In genomic region chr11:119126675-119127268, GRCh38 we compare ENCODE assay signal across 17 cellular contexts. TPM values are rescaled to one million over a fixed set of nuclear protein-coding genes. Genes with fewer than 3 reads are reported as not detected.
A peak's percentile ranks its signal among the peaks of the same experiment; 100 is the strongest.
DNase-seq lines count a peak whose midpoint lies in the region; ATAC-seq and TF ChIP-seq lines count a peak whose summit lies in the region.
"Had no signal": no experiment of that assay in that cellular context is flagged by ENCODE, and none has a peak within 500 bp of the region (broad histone marks: within the 10 kb centered on the region; RNA-seq: fewer than 3 reads in every experiment).

No MANE protein-coding gene starts in this region.

- no peak for TF ChIP-seq CTCF in OCI-LY7 (conservative IDR thresholded peaks at IDR 0.05; ENCODE audit: low read length)
- no peak for TF ChIP-seq CTCF in endothelial cell (IDR thresholded peaks at IDR 0.05; ENCODE audit: unreplicated experiment)
- no peak for TF ChIP-seq CTCF in smooth muscle cell (IDR thresholded peaks at IDR 0.05; ENCODE audit: borderline replicate concordance, insufficient read depth, poor library complexity, severe bottlenecking)

- H3K27me3 ChIP-seq in skeletal muscle tissue (ENCODE audit: control insufficient read depth in 3 of 3, insufficient read depth in 3 of 3, low read length in 3 of 3) (no peaks in the 10 kb centered on the region), smooth muscle cell (ENCODE audit: low read depth) (no peaks in the 10 kb centered on the region)
- H3K27me3 ChIP-seq: adrenal gland, ovary had no signal

- H3K4me1 ChIP-seq in OCI-LY7 (ENCODE audit: insufficient read depth, low read length, poor library complexity, severe bottlenecking) (peaks cover 17% of the 10 kb centered on the region), skeletal muscle tissue (ENCODE audit: control insufficient read depth in 3 of 3, insufficient read depth in 3 of 3, low read length in 3 of 3) (peaks cover 9 to 19% (median 12%) of the 10 kb centered on the region in 3 donors), smooth muscle cell (ENCODE audit: low read depth) (peaks cover 6% of the 10 kb centered on the region)

- peaks cover 15% of the 10 kb centered on the region for H3K36me3 Mint-ChIP-seq in activated CD4-positive, alpha-beta memory T cell treated with anti-CD3 and anti-CD28 coated beads for 36 hours
- peaks cover 38% of the 10 kb centered on the region for H3K36me3 Mint-ChIP-seq in activated CD4-positive, alpha-beta memory T cell treated with anti-CD3 and anti-CD28 coated beads, Interleukin-2, amount 10 ng/mL, durations not matched to agents 7 days and 5 days (ENCODE audit: low read depth)
- H3K36me3 Mint-ChIP-seq in endothelial cell (ENCODE audit: low read depth, unreplicated experiment): peaks cover 34% of the 10 kb centered on the region

- H3K9ac ChIP-seq in skeletal muscle tissue (ENCODE audit: low read depth in 1 of 3, low read length in 3 of 3): no peak overlapping the region
- no peak overlapping the region for H3K9ac ChIP-seq in smooth muscle cell (ENCODE audit: low read depth)
- H3K9ac ChIP-seq: KMS-11 had no signal

- H3K4me3 Mint-ChIP-seq in activated CD4-positive, alpha-beta memory T cell treated with anti-CD3 and anti-CD28 coated beads for 36 hours: no peak overlapping the region
- no peak overlapping the region for H3K4me3 Mint-ChIP-seq in activated CD4-positive, alpha-beta memory T cell treated with anti-CD3 and anti-CD28 coated beads, Interleukin-2, amount 10 ng/mL, durations not matched to agents 7 days and 5 days
- no peak overlapping the region for H3K4me3 Mint-ChIP-seq in endothelial cell (ENCODE audit: unreplicated experiment)

- no peaks in the 10 kb centered on the region for H3K9me3 Mint-ChIP-seq in activated CD4-positive, alpha-beta memory T cell treated with anti-CD3 and anti-CD28 coated beads for 36 hours
- no peaks in the 10 kb centered on the region for H3K9me3 Mint-ChIP-seq in activated CD4-positive, alpha-beta memory T cell treated with anti-CD3 and anti-CD28 coated beads, Interleukin-2, amount 10 ng/mL, durations not matched to agents 7 days and 5 days
- no peaks in the 10 kb centered on the region for H3K9me3 Mint-ChIP-seq in endothelial cell (ENCODE audit: unreplicated experiment)

- peak overlapping the region; percentile 52 for H3K4me2 ChIP-seq in OCI-LY7 (ENCODE audit: low read length)
- H3K4me2 ChIP-seq in smooth muscle cell: no peak overlapping the region
- H3K4me2 ChIP-seq: KMS-11 had no signal

- DNase-seq in activated CD4-positive, alpha-beta memory T cell treated with anti-CD3 and anti-CD28 coated beads for 36 hours: no peak
- no peak for DNase-seq in activated CD4-positive, alpha-beta memory T cell treated with anti-CD3 and anti-CD28 coated beads, Interleukin-2, amount 10 ng/mL, durations not matched to agents 7 days and 5 days
- DNase-seq in OCI-LY7 (ENCODE audit: low spot score) (peak; percentile 53), endothelial cell (ENCODE audit: low spot score) (no peak), smooth muscle cell (lab: John Stamatoyannopoulos, UW; ENCODE audit: unreplicated experiment) (no peak), NK-92 (lab: John Stamatoyannopoulos, UW; ENCODE audit: unreplicated experiment) (no peak)
- DNase-seq: adrenal gland, GDM1, NCI-H146, NCI-H446, substantia nigra had no signal

- H2AFZ ChIP-seq in OCI-LY7 (ENCODE audit: low read length): no peak overlapping the region
- no peak overlapping the region for H2AFZ ChIP-seq in smooth muscle cell (ENCODE audit: low read depth)

- H3K36me3 ChIP-seq in OCI-LY7 (ENCODE audit: insufficient read depth, low read length) (peaks cover 22% of the 10 kb centered on the region; the same call in 1 of the 2 replicates), skeletal muscle tissue (ENCODE audit: control insufficient read depth in 3 of 3, insufficient read depth in 3 of 3, low read length in 3 of 3) (peaks cover 12 to 43% (median 33%) of the 10 kb centered on the region in 3 donors), smooth muscle cell (ENCODE audit: low read depth) (no peaks in the 10 kb centered on the region)
- H3K36me3 ChIP-seq: ovary had no signal

- H3K9me3 ChIP-seq in OCI-LY7 (ENCODE audit: low read length): no peaks in the 10 kb centered on the region
- no peaks in the 10 kb centered on the region for H3K9me3 ChIP-seq in skeletal muscle tissue (ENCODE audit: control insufficient read depth in 3 of 3, low read length in 3 of 3)
- no peaks in the 10 kb centered on the region for H3K9me3 ChIP-seq in smooth muscle cell (replicated peaks; ENCODE audit: low read depth)
- H3K9me3 ChIP-seq: adrenal gland, ovary had no signal

- POLR2A ChIA-PET in activated CD4-positive, alpha-beta memory T cell treated with anti-CD3 and anti-CD28 coated beads for 36 hours (lab: Charles Lee): interaction anchor here (0.6 kb wide), 1 partner anchor 83 kb away, joined by 6 read pairs; no protein-coding TSS in a partner anchor
- POLR2A ChIA-PET in activated CD4-positive, alpha-beta memory T cell treated with anti-CD3 and anti-CD28 coated beads, Interleukin-2, amount 10 ng/mL, durations not matched to agents 7 days and 5 days (lab: Charles Lee): interaction anchor here (1.0 to 1.2 kb wide), 2 partner anchors 20 to 25 kb away, joined by 3 to 5 read pairs; partner anchors contain the start of gene DPAGT1
- POLR2A ChIA-PET in OCI-LY7 (lab: Charles Lee): interaction anchor here (0.7 to 1.1 kb wide), 3 partner anchors 8 to 122 kb away, joined by 4 to 11 read pairs (median 7); no protein-coding TSS in a partner anchor

- H4K20me1 ChIP-seq in OCI-LY7 (ENCODE audit: insufficient read depth, low read length) (no peaks in the 10 kb centered on the region), smooth muscle cell (ENCODE audit: low read depth) (peaks cover 18% of the 10 kb centered on the region)

- intact Hi-C loops in activated CD4-positive, alpha-beta memory T cell treated with anti-CD3 and anti-CD28 coated beads for 36 hours (cut with micrococcal nuclease): no loop called here
- intact Hi-C loops in OCI-LY7 (cut with micrococcal nuclease; ENCODE audit: unreplicated experiment): no loop called here

- WGBS in smooth muscle cell (ENCODE audit: low lambda C conversion rate): 76% methylated on average over 5 of the region's 5 CpGs

- H3K27me3 Mint-ChIP-seq in activated CD4-positive, alpha-beta memory T cell treated with anti-CD3 and anti-CD28 coated beads for 36 hours: no peaks in the 10 kb centered on the region
- H3K27me3 Mint-ChIP-seq in activated CD4-positive, alpha-beta memory T cell treated with anti-CD3 and anti-CD28 coated beads, Interleukin-2, amount 10 ng/mL, durations not matched to agents 7 days and 5 days: no peaks in the 10 kb centered on the region
- H3K27me3 Mint-ChIP-seq in endothelial cell (ENCODE audit: unreplicated experiment): peaks cover 5% of the 10 kb centered on the region

- no peaks in the 10 kb centered on the region for H3F3A ChIP-seq in smooth muscle cell (ENCODE audit: low read depth)

- H3K27ac ChIP-seq in OCI-LY7 (ENCODE audit: low read depth, low read length, poor library complexity, severe bottlenecking) (peak overlapping the region; percentile 32), skeletal muscle tissue (ENCODE audit: low read depth, low read length) (peak overlapping the region; percentile 17), smooth muscle cell (ENCODE audit: low read depth) (no peak overlapping the region)
- H3K27ac ChIP-seq: HL-60, KMS-11, ovary had no signal

- CTCF ChIA-PET in activated CD4-positive, alpha-beta memory T cell treated with anti-CD3 and anti-CD28 coated beads for 36 hours (lab: Charles Lee): interaction anchor here (1.2 kb wide), 1 partner anchor 70 kb away, joined by 4 read pairs; no protein-coding TSS in a partner anchor
- CTCF ChIA-PET in activated CD4-positive, alpha-beta memory T cell treated with anti-CD3 and anti-CD28 coated beads, Interleukin-2, amount 10 ng/mL, durations not matched to agents 7 days and 5 days (lab: Charles Lee): interaction anchor here (1.3 kb wide), 1 partner anchor 27 kb away, joined by 4 read pairs; no protein-coding TSS in a partner anchor
- CTCF ChIA-PET in OCI-LY7 (lab: Charles Lee; ENCODE audit: unreplicated experiment): interaction anchor here (0.5 kb wide), 1 partner anchor 26 kb away, joined by 3 read pairs; no protein-coding TSS in a partner anchor

- peak overlapping the region; percentile 61 for H3K27ac Mint-ChIP-seq in activated CD4-positive, alpha-beta memory T cell treated with anti-CD3 and anti-CD28 coated beads for 36 hours
- H3K27ac Mint-ChIP-seq in activated CD4-positive, alpha-beta memory T cell treated with anti-CD3 and anti-CD28 coated beads, Interleukin-2, amount 10 ng/mL, durations not matched to agents 7 days and 5 days: no peak overlapping the region
- H3K27ac Mint-ChIP-seq in endothelial cell (ENCODE audit: unreplicated experiment): peak overlapping the region; percentile 14

- H3K4me3 ChIP-seq in OCI-LY7 (ENCODE audit: low read depth, low read length, poor library complexity, severe bottlenecking): peak overlapping the region; percentile 7
- no peak overlapping the region for H3K4me3 ChIP-seq in skeletal muscle tissue (ENCODE audit: low read length in 3 of 3)
- H3K4me3 ChIP-seq in smooth muscle cell: no peak overlapping the region
- H3K4me3 ChIP-seq: adrenal gland, ovary had no signal

- H3K79me2 ChIP-seq in OCI-LY7 (ENCODE audit: insufficient read depth, low read depth, low read length) (peaks cover 8% of the 10 kb centered on the region; the same call in 1 of the 2 replicates), smooth muscle cell (ENCODE audit: low read depth) (peaks cover 26% of the 10 kb centered on the region)

- H3K9me2 ChIP-seq in OCI-LY7 (ENCODE audit: insufficient read depth, low read length): no peaks in the 10 kb centered on the region

- H3K4me1 Mint-ChIP-seq in activated CD4-positive, alpha-beta memory T cell treated with anti-CD3 and anti-CD28 coated beads for 36 hours (ENCODE audit: low read depth): peaks cover 26% of the 10 kb centered on the region
- peaks cover 26% of the 10 kb centered on the region for H3K4me1 Mint-ChIP-seq in activated CD4-positive, alpha-beta memory T cell treated with anti-CD3 and anti-CD28 coated beads, Interleukin-2, amount 10 ng/mL, durations not matched to agents 7 days and 5 days
- peaks cover 32% of the 10 kb centered on the region for H3K4me1 Mint-ChIP-seq in endothelial cell (ENCODE audit: unreplicated experiment)

- no peak for ATAC-seq in HG02763 (IDR thresholded peaks at IDR 0.05; ENCODE audit: unreplicated experiment)

- no TSS peak for BruUV-seq in OCI-LY7 (replicated peaks; lab: Mats Ljungman, UMichigan)

RNA-seq across cellular contexts. Expression of gene HINFP, which starts 5.4 kb away (rescaled TPM):
- total RNA-seq in activated CD4-positive, alpha-beta memory T cell treated with anti-CD3 and anti-CD28 coated beads for 36 hours: 10 to 100 TPM; 22.3 to 24.3 TPM
- 10 to 100 TPM; 36.6 to 36.7 TPM for total RNA-seq in activated CD4-positive, alpha-beta memory T cell treated with anti-CD3 and anti-CD28 coated beads, Interleukin-2, amount 10 ng/mL, durations not matched to agents 7 days and 5 days
- 18.2 and 27.7 TPM in 2 replicates for total RNA-seq in OCI-LY7 (2014; rRNA removed; shearing (Covaris generic))
- total RNA-seq in OCI-LY7 (2022): 29.6 and 30.8 TPM in 2 replicates
- 33.6 TPM for total RNA-seq in endothelial cell (ENCODE audit: unreplicated experiment)
- total RNA-seq in skeletal muscle tissue: 18.3 TPM
- total RNA-seq in smooth muscle cell: 17.3 and 18.6 TPM in 2 replicates
- 11.2 and 15.6 TPM in 2 replicates for polyA plus RNA-seq in smooth muscle cell

RNA-seq across cellular contexts. Expression of gene C2CD2L, which starts 19.6 kb away (rescaled TPM):
- total RNA-seq in activated CD4-positive, alpha-beta memory T cell treated with anti-CD3 and anti-CD28 coated beads for 36 hours: 10 to 100 TPM; 23.6 to 25.2 TPM
- 10 to 100 TPM; 28.5 to 29.2 TPM for total RNA-seq in activated CD4-positive, alpha-beta memory T cell treated with anti-CD3 and anti-CD28 coated beads, Interleukin-2, amount 10 ng/mL, durations not matched to agents 7 days and 5 days
- total RNA-seq in OCI-LY7 (2014; rRNA removed; shearing (Covaris generic)): 6.5 and 10.6 TPM in 2 replicates
- 19.0 and 19.9 TPM in 2 replicates for total RNA-seq in OCI-LY7 (2022)
- total RNA-seq in endothelial cell (ENCODE audit: unreplicated experiment): 11.7 TPM
- 2.1 TPM for total RNA-seq in skeletal muscle tissue
- total RNA-seq in smooth muscle cell: 4.8 and 10.6 TPM in 2 replicates
- polyA plus RNA-seq in smooth muscle cell: 7.2 and 9.2 TPM in 2 replicates

RNA-seq across cellular contexts. Expression of gene ABCG4, which starts 22.1 kb away (rescaled TPM):
- total RNA-seq in activated CD4-positive, alpha-beta memory T cell treated with anti-CD3 and anti-CD28 coated beads for 36 hours: not detected
- not detected for total RNA-seq in activated CD4-positive, alpha-beta memory T cell treated with anti-CD3 and anti-CD28 coated beads, Interleukin-2, amount 10 ng/mL, durations not matched to agents 7 days and 5 days
- total RNA-seq in OCI-LY7 (2014; rRNA removed; shearing (Covaris generic)): not detected in 2 replicates
- total RNA-seq in OCI-LY7 (2022): not detected in 2 replicates
- total RNA-seq in endothelial cell (ENCODE audit: unreplicated experiment): 0.10 TPM
- total RNA-seq in skeletal muscle tissue: under 0.01 TPM
- total RNA-seq in smooth muscle cell: 0.76 and 0.85 TPM in 2 replicates
- 2.0 and 2.1 TPM in 2 replicates for polyA plus RNA-seq in smooth muscle cell
- total RNA-seq: A673 had no signal

RNA-seq across cellular contexts. Expression of gene DPAGT1, which starts 25.1 kb away (rescaled TPM):
- 10 to 100 TPM; 64.4 to 66.9 TPM for total RNA-seq in activated CD4-positive, alpha-beta memory T cell treated with anti-CD3 and anti-CD28 coated beads for 36 hours
- total RNA-seq in activated CD4-positive, alpha-beta memory T cell treated with anti-CD3 and anti-CD28 coated beads, Interleukin-2, amount 10 ng/mL, durations not matched to agents 7 days and 5 days: 10 to 100 TPM; 57.3 to 58.4 TPM
- 31.7 and 35.8 TPM in 2 replicates for total RNA-seq in OCI-LY7 (2014; rRNA removed; shearing (Covaris generic))
- 72.4 and 83.4 TPM in 2 replicates for total RNA-seq in OCI-LY7 (2022)
- 53.2 TPM for total RNA-seq in endothelial cell (ENCODE audit: unreplicated experiment)
- 8.4 TPM for total RNA-seq in skeletal muscle tissue
- total RNA-seq in smooth muscle cell: 26.2 and 40.5 TPM in 2 replicates
- polyA plus RNA-seq in smooth muscle cell: 68.1 and 73.7 TPM in 2 replicates

RNA-seq across cellular contexts. Expression of gene NLRX1, which starts 41.8 kb away (rescaled TPM):
- 10 to 100 TPM; 18.4 to 18.7 TPM for total RNA-seq in activated CD4-positive, alpha-beta memory T cell treated with anti-CD3 and anti-CD28 coated beads for 36 hours
- 10 to 100 TPM; 19.2 to 21.9 TPM for total RNA-seq in activated CD4-positive, alpha-beta memory T cell treated with anti-CD3 and anti-CD28 coated beads, Interleukin-2, amount 10 ng/mL, durations not matched to agents 7 days and 5 days
- 2.1 and 2.8 TPM in 2 replicates for total RNA-seq in OCI-LY7 (2014; rRNA removed; shearing (Covaris generic))
- total RNA-seq in OCI-LY7 (2022) (8.8 and 10.6 TPM in 2 replicates), endothelial cell (ENCODE audit: unreplicated experiment) (12.3 TPM), skeletal muscle tissue (17.2 TPM), smooth muscle cell (10.6 and 13.0 TPM in 2 replicates)
- 16.8 and 18.7 TPM in 2 replicates for polyA plus RNA-seq in smooth muscle cell
